10 cellular contexts compared by ENCODE assay signal in genomic region chr3:111610189-111610588, GRCh38. TPM values are rescaled to one million over a fixed set of nuclear protein-coding genes. Genes with fewer than 3 reads are reported as not detected.
A peak's percentile ranks its signal among the peaks of the same experiment; 100 is the strongest.
DNase-seq lines count a peak whose midpoint lies in the region; ATAC-seq and TF ChIP-seq lines count a peak whose summit lies in the region.
"Had no signal": no experiment of that assay in that cellular context is flagged by ENCODE, and none has a peak within 500 bp of the region (broad histone marks: within the 10 kb centered on the region; RNA-seq: fewer than 3 reads in every experiment).

No MANE protein-coding gene starts in this region.

- DNase-seq in esophagus squamous epithelium (lab: John Stamatoyannopoulos, UW) (no peak), cardiac septum (ENCODE audit: low spot score) (no peak), iPS-NIHi7 (ENCODE audit: extremely low spot score) (no peak), prostate gland (ENCODE audit: low spot score) (no peak), lower lobe of right lung (no peak)
- DNase-seq: HFFc6 had no signal

- peaks cover 85% of the 10 kb centered on the region for H3K36me3 ChIP-seq in KOPT-K1 (ENCODE audit: insufficient read depth, low read length)
- H3K36me3 ChIP-seq in esophagus squamous epithelium = no peaks in the 10 kb centered on the region
- no peaks in the 10 kb centered on the region for H3K36me3 ChIP-seq in prostate gland
- H3K36me3 ChIP-seq in lower lobe of right lung = no peaks in the 10 kb centered on the region

- H3K4me3 ChIP-seq in esophagus squamous epithelium (no peak overlapping the region), prostate gland (no peak overlapping the region), lower lobe of right lung (no peak overlapping the region)

- ATAC-seq in GM18867 (IDR thresholded peaks at IDR 0.05; ENCODE audit: unreplicated experiment) = peak; percentile 93
- peak; percentile 98 for ATAC-seq in GM21737 (IDR thresholded peaks at IDR 0.05; ENCODE audit: unreplicated experiment)
- no peak for ATAC-seq in lower lobe of right lung
- ATAC-seq: left lobe of liver had no signal

- H3K27me3 ChIP-seq in esophagus squamous epithelium (no peaks in the 10 kb centered on the region), prostate gland (replicated peaks; ENCODE audit: insufficient read depth) (no peaks in the 10 kb centered on the region), lower lobe of right lung (ENCODE audit: low read depth) (no peaks in the 10 kb centered on the region)

- intact Hi-C loops in esophagus squamous epithelium (cut with DNase I) = no loop called here
- intact Hi-C loops in cardiac septum (cut with DNase I) = no loop called here
- intact Hi-C loops in prostate gland (cut with DNase I) = no loop called here
- intact Hi-C loops in lower lobe of right lung (cut with DNase I) = no loop called here

- H3K9me3 ChIP-seq in KOPT-K1 (ENCODE audit: insufficient read depth, low read length, poor library complexity, severe bottlenecking) = no peaks in the 10 kb centered on the region
- no peaks in the 10 kb centered on the region for H3K9me3 ChIP-seq in esophagus squamous epithelium
- no peaks in the 10 kb centered on the region for H3K9me3 ChIP-seq in prostate gland
- no peaks in the 10 kb centered on the region for H3K9me3 ChIP-seq in lower lobe of right lung

- TF ChIP-seq CTCF in esophagus squamous epithelium (IDR thresholded peaks at IDR 0.05) (no peak), prostate gland (IDR thresholded peaks at IDR 0.05) (no peak), lower lobe of right lung (IDR thresholded peaks at IDR 0.05) (no peak)

- 21 to 24% methylated on average over 5 of the region's 5 CpGs for WGBS in esophagus squamous epithelium, 2 donors
- WGBS in prostate gland = 21% methylated on average over 5 of the region's 5 CpGs

- TF ChIP-seq POLR2A in esophagus squamous epithelium (IDR thresholded peaks at IDR 0.05) = no peak
- TF ChIP-seq POLR2A in prostate gland (IDR thresholded peaks at IDR 0.05) = no peak

- peaks cover 0 to 20% (median 4%) of the 10 kb centered on the region in 3 donors for H3K4me1 ChIP-seq in esophagus squamous epithelium
- H3K4me1 ChIP-seq in prostate gland (replicated peaks) = no peaks in the 10 kb centered on the region
- H3K4me1 ChIP-seq in lower lobe of right lung = no peaks in the 10 kb centered on the region

- H3K27ac ChIP-seq in KOPT-K1 (ENCODE audit: low read depth, low read length, poor library complexity, severe bottlenecking) (peak overlapping the region; percentile 49), esophagus squamous epithelium (peak overlapping the region; percentile 41 to 76 (median 64)), prostate gland (no peak overlapping the region), lower lobe of right lung (no peak overlapping the region)

RNA-seq across cellular contexts. Expression of gene ZBED2, which starts 15.0 kb away (rescaled TPM):
- total RNA-seq in esophagus squamous epithelium = 1 to 10 TPM; 4.2 to 9.4 (median 6.2) TPM
- not detected for total RNA-seq in cardiac septum
- total RNA-seq in prostate gland = under 1 TPM in 1 of 2 donors, not detected in 1; 0.68 TPM
- total RNA-seq in lower lobe of right lung = 8.2 TPM

Comparison
In these comparisons a context has a peak if more than half of its experiments do, and no peak if none do; other contexts are left out.
1. ATAC-seq: peak in GM18867 (single experiment) and GM21737 (single experiment); none in lower lobe of right lung (0 of 2).
2. H3K27ac ChIP-seq: peak in KOPT-K1 (single experiment) and esophagus squamous epithelium (4 of 4); none in prostate gland (0 of 2) and lower lobe of right lung (single experiment).